ENCODE assay signal across 12 cellular contexts in genomic region chr13:45167611-45168554, GRCh38. TPM values are rescaled to one million over a fixed set of nuclear protein-coding genes. Genes with fewer than 3 reads are reported as not detected.
DNase-seq lines count a peak whose midpoint lies in the region; ATAC-seq, FAIRE-seq and TF ChIP-seq lines count a peak whose summit lies in the region.
"Had no signal": no experiment of that assay in that cellular context is flagged by ENCODE, and none has a peak within 500 bp of the region (broad histone marks: within the 10 kb centered on the region; RNA-seq: fewer than 3 reads in every experiment).

No MANE protein-coding gene starts in this region.

- intact Hi-C loops in posterior vena cava (cut with DNase I) = no loop called here

- peaks cover 7% of the 10 kb centered on the region for H3K4me1 Mint-ChIP-seq in endodermal cell

- H3K27ac Mint-ChIP-seq in endodermal cell = peak overlapping the region; percentile 61

- H4K20me1 ChIP-seq in GM23248 (ENCODE audit: insufficient read depth) = no peaks in the 10 kb centered on the region

- H3K9me3 Mint-ChIP-seq in endodermal cell = no peaks in the 10 kb centered on the region

- no peak for FAIRE-seq in GM12892 (lab: Jason Lieb, UNC)
- FAIRE-seq: D721Med, frontal cortex had no signal

- peaks cover 29% of the 10 kb centered on the region for H3K36me3 Mint-ChIP-seq in endodermal cell (ENCODE audit: low read depth)

- in situ Hi-C loops in GM23248 (cut with MboI) = no loop called here

- H3K27me3 Mint-ChIP-seq in endodermal cell (ENCODE audit: insufficient read depth) = no peaks in the 10 kb centered on the region

- 89 to 90% methylated on average over 12 of the region's 12 CpGs for WGBS in GM23248 (ENCODE audit: low coverage in 1 of 2, low lambda C conversion rate in 2 of 2, missing lambda C conversion rate in 2 of 2), 2 experiments
- 88 to 93% methylated on average over 7 to 12 of the region's 12 CpGs for WGBS in endodermal cell (ENCODE audit: insufficient coverage in 1 of 2, insufficient read length in 1 of 2), 2 experiments

- H3K4me3 ChIP-seq in GM23248 = no peak overlapping the region
- H3K4me3 ChIP-seq in endodermal cell (ENCODE audit: low read length) = no peak overlapping the region
- H3K4me3 ChIP-seq in mucosa of rectum (ENCODE audit: low read length in 2 of 2) = no peak overlapping the region

- TF ChIP-seq POLR2A in GM12892 (IDR thresholded peaks at IDR 0.05; ENCODE audit: low read depth, low read length) = no peak

- H3K36me3 ChIP-seq in GM23248 (ENCODE audit: low read depth) (no peaks in the 10 kb centered on the region), endodermal cell (ENCODE audit: control insufficient read depth, insufficient read depth, low read length) (peaks cover 24% of the 10 kb centered on the region), mucosa of rectum (ENCODE audit: control insufficient read depth in 2 of 2, insufficient read depth in 2 of 2, low read length in 2 of 2) (peaks cover 0 to 4% of the 10 kb centered on the region in 2 donors)

- peak; percentile 24 for DNase-seq in GM23248
- DNase-seq in NCI-H2029 (lab: John Stamatoyannopoulos, UW) = peak; percentile 67
- no peak for DNase-seq in endodermal cell
- DNase-seq in GM12892 (ENCODE audit: insufficient read length) = no peak
- no peak for DNase-seq in posterior vena cava (ENCODE audit: low spot score)
- DNase-seq: activated CD8-positive, alpha-beta memory T cell treated with anti-CD3 and anti-CD28 coated beads, Interleukin-2, amount 50 U/mL, for 48 hours; stimulated activated naive CD4-positive, alpha-beta T cell treated with Interleukin-2 at 50 U/mL for 16 hours had no signal

- H3K79me2 ChIP-seq in GM23248 (ENCODE audit: insufficient read depth) = peaks cover 18% of the 10 kb centered on the region

- H3K27me3 ChIP-seq in GM23248 (replicated peaks; ENCODE audit: insufficient read depth) (no peaks in the 10 kb centered on the region), endodermal cell (ENCODE audit: control insufficient read depth, insufficient read depth, low read length, poor library complexity, severe bottlenecking) (no peaks in the 10 kb centered on the region), mucosa of rectum (ENCODE audit: control insufficient read depth in 2 of 2, insufficient read depth in 2 of 2, low read length in 2 of 2) (no peaks in the 10 kb centered on the region)

- 0 out of 2 replicates have a peak, but pooled peaks cover 20% of the 10 kb centered on the region for H3F3A ChIP-seq in GM23248 (ENCODE audit: insufficient read depth)

- H2AFZ ChIP-seq in GM23248 = no peak overlapping the region

- no peak for TF ChIP-seq CTCF in endodermal cell (conservative IDR thresholded peaks at IDR 0.05)

- H3K9me2 ChIP-seq in GM23248 (ENCODE audit: insufficient read depth) = no peaks in the 10 kb centered on the region

- H3K27ac ChIP-seq in GM23248 = no peak overlapping the region
- H3K27ac ChIP-seq in endodermal cell (ENCODE audit: low read depth, low read length) = no peak overlapping the region
- H3K27ac ChIP-seq in mucosa of rectum (ENCODE audit: low read depth in 2 of 2, low read length in 2 of 2) = peak overlapping the region; percentile 43 to 79

- H3K4me1 ChIP-seq in GM23248 (ENCODE audit: insufficient read depth) = peaks cover 20% of the 10 kb centered on the region
- H3K4me1 ChIP-seq in endodermal cell (ENCODE audit: control insufficient read depth, insufficient read depth, low read length) = no peaks in the 10 kb centered on the region
- H3K4me1 ChIP-seq in mucosa of rectum (ENCODE audit: control insufficient read depth in 2 of 2, insufficient read depth in 2 of 2, low read length in 2 of 2) = peaks cover 5 to 9% of the 10 kb centered on the region in 2 donors

- H3K9me3 ChIP-seq in GM23248 (ENCODE audit: low read depth) (no peaks in the 10 kb centered on the region), endodermal cell (ENCODE audit: control insufficient read depth, low read length) (no peaks in the 10 kb centered on the region), mucosa of rectum (ENCODE audit: control insufficient read depth in 2 of 2, low read length in 2 of 2) (no peaks in the 10 kb centered on the region)

- no peak overlapping the region for H3K4me2 ChIP-seq in GM23248 (ENCODE audit: unreplicated experiment)

- H3K9ac ChIP-seq in GM23248 = no peak overlapping the region
- no peak overlapping the region for H3K9ac ChIP-seq in endodermal cell (ENCODE audit: extremely low read depth, low read length, poor library complexity, severe bottlenecking)
- no peak overlapping the region for H3K9ac ChIP-seq in mucosa of rectum (ENCODE audit: low read depth in 1 of 2, low read length in 2 of 2)

- ATAC-seq in GM18870 (IDR thresholded peaks at IDR 0.05; ENCODE audit: unreplicated experiment) (no peak), HG02973 (IDR thresholded peaks at IDR 0.05; ENCODE audit: unreplicated experiment) (no peak)

- H3K4me3 Mint-ChIP-seq in endodermal cell = no peak overlapping the region

RNA-seq across cellular contexts. Expression of gene KCTD4, which starts 33.0 kb away (rescaled TPM):
- 0.65 and 2.3 TPM in 2 replicates for total RNA-seq in GM23248 (2014; rRNA removed; shearing (Covaris generic))
- 1.8 and 2.1 TPM in 2 replicates for polyA plus RNA-seq in GM23248 (2016; fragmentation: Nextera tagmentation; extraction: Ambion mirVana)
- total RNA-seq in endodermal cell (not detected), posterior vena cava (under 1 TPM in 1 of 2 donors, not detected in 1; 0.23 TPM)
- polyA plus RNA-seq in endodermal cell (2013, experiment 1 of 2) = not detected
- polyA plus RNA-seq in endodermal cell (2013, experiment 2 of 2) = not detected
- 0.40 TPM for polyA plus RNA-seq in GM12892 (2012; ENCODE audit: missing spikeins)

RNA-seq across cellular contexts. Expression of gene GTF2F2, which starts 47.6 kb away (rescaled TPM):
- total RNA-seq in GM23248 (2014; rRNA removed; shearing (Covaris generic)) = 23.7 and 25.3 TPM in 2 replicates
- 26.4 and 27.6 TPM in 2 replicates for polyA plus RNA-seq in GM23248 (2016; fragmentation: Nextera tagmentation; extraction: Ambion mirVana)
- total RNA-seq in endodermal cell = 10 to 100 TPM; 27.0 to 27.4 TPM
- polyA plus RNA-seq in endodermal cell (2013, experiment 1 of 2) = 31.8 TPM
- polyA plus RNA-seq in endodermal cell (2013, experiment 2 of 2) = 32.7 TPM
- 18.5 TPM for polyA plus RNA-seq in GM12892 (2012; ENCODE audit: missing spikeins)
- 10 to 100 TPM; 13.0 to 15.9 TPM for total RNA-seq in posterior vena cava

Comparison
In these comparisons a context has a peak if more than half of its experiments do, and no peak if none do; other contexts are left out.
1. DNase-seq: peak in GM23248 (single experiment) and NCI-H2029 (single experiment); none in endodermal cell (single experiment), GM12892 (single experiment) and posterior vena cava (single experiment).
2. H3K27ac ChIP-seq: peak in mucosa of rectum (2 of 2); none in GM23248 (single experiment) and endodermal cell (single experiment).